Comparison of ENCODE assay signal across 8 cellular contexts in genomic region chr9:122159026-122159924, GRCh38.
DNase-seq lines count a peak whose midpoint lies in the region; ATAC-seq and TF ChIP-seq lines count a peak whose summit lies in the region.

MORN5 (plus strand) TSS chr9:122159908; CDS start chr9:122159973, 65 bp downstream.
NDUFA8 (minus strand) TSS chr9:122159779; CDS start chr9:122159677, 102 bp downstream.

- H3K4me1 ChIP-seq in OCI-LY3 (ENCODE audit: low read length), result peaks cover 7% of the 10 kb centered on the region; the same call in 1 of the 2 replicates

- TF ChIP-seq CTCF in OCI-LY3 (IDR thresholded peaks at IDR 0.05; ENCODE audit: low read depth, low read length), result no peak
- peak; percentile 14 for TF ChIP-seq CTCF in epithelial cell of esophagus (IDR thresholded peaks at IDR 0.05; ENCODE audit: insufficient read depth, low read depth, low read length, missing control alignments)

- peak; percentile 97 for ATAC-seq in GM21528 (IDR thresholded peaks at IDR 0.05; ENCODE audit: low FRiP score, unreplicated experiment)

- peak within 1 kb of the TSS; percentile 87 for H3K9ac ChIP-seq in OCI-LY3 (ENCODE audit: low read length)

- DNase-seq in DMS114 treated with DMSO at 0.1 percent for 48 hours (lab: John Stamatoyannopoulos, UW; ENCODE audit: unreplicated experiment) (peak; percentile 90), HuH-7.5 (ENCODE audit: low spot score) (peak; percentile 93), activated T-cell treated with anti-CD3 and anti-CD28 coated beads for 24 hours (ENCODE audit: low read depth) (peak; percentile 94), epithelial cell of esophagus (ENCODE audit: low read depth) (peak; percentile 96), middle frontal gyrus (ENCODE audit: extremely low spot score, low spot score) (peak; percentile 85)
- DNase-seq in stimulated activated CD8-positive, alpha-beta memory T cell treated with anti-CD3 and anti-CD28 coated beads, Interleukin-2, amount 100 ng/mL, for 1 hour (ENCODE audit: low read depth in 2 of 2), result peak; percentile 89 to 94

- H4K20me1 ChIP-seq in OCI-LY3 (ENCODE audit: insufficient read depth, low read length), result no peaks in the 10 kb centered on the region

- peaks cover 6% of the 10 kb centered on the region for H3K9me3 ChIP-seq in OCI-LY3 (ENCODE audit: insufficient read depth, low read length)

- peak within 1 kb of the TSS; percentile 86 for H3K4me2 ChIP-seq in OCI-LY3 (ENCODE audit: low read length)

- H3K36me3 ChIP-seq in OCI-LY3 (replicated peaks; ENCODE audit: low read depth, low read length), result no peaks in the 10 kb centered on the region

- H2AFZ ChIP-seq in OCI-LY3 (ENCODE audit: low read depth, low read length), result peak within 1 kb of the TSS; percentile 96

- H3K27me3 ChIP-seq in OCI-LY3 (ENCODE audit: low read depth, low read length), result 0 out of 2 replicates have a peak, but pooled peaks cover 3% of the 10 kb centered on the region

- peak within 1 kb of the TSS; percentile 25 for H3K27ac ChIP-seq in OCI-LY3 (ENCODE audit: low read length)

- H3K79me2 ChIP-seq in OCI-LY3 (ENCODE audit: low read length), result peaks cover 42% of the 10 kb centered on the region

- H3K4me3 ChIP-seq in OCI-LY3 (ENCODE audit: low read length), result peak within 1 kb of the TSS; percentile 94
- H3K4me3 ChIP-seq in epithelial cell of esophagus (ENCODE audit: low read length), result peak within 1 kb of the TSS; percentile 85

Comparison
In these comparisons a context has a peak if more than half of its experiments do, and no peak if none do; other contexts are left out.
1. Peak in every context shown above with its lines: DNase-seq, ATAC-seq, H3K4me3 ChIP-seq and H3K27ac ChIP-seq.